In genomic region chr7:117830422-117830954, GRCh38 we compare ENCODE assay signal across 19 cellular contexts. TPM values are rescaled to one million over a fixed set of nuclear protein-coding genes. Genes with fewer than 3 reads are reported as not detected.
DNase-seq lines count a peak whose midpoint lies in the region; ATAC-seq, FAIRE-seq and TF ChIP-seq lines count a peak whose summit lies in the region.
"Had no signal": no experiment of that assay in that cellular context is flagged by ENCODE, and none has a peak within 500 bp of the region (broad histone marks: within the 10 kb centered on the region; RNA-seq: fewer than 3 reads in every experiment).

No MANE protein-coding gene starts in this region.

- H3K9me3 ChIP-seq in A549: no peaks in the 10 kb centered on the region
- no peaks in the 10 kb centered on the region for H3K9me3 ChIP-seq in prostate gland
- no peaks in the 10 kb centered on the region for H3K9me3 ChIP-seq in WERI-Rb-1 (ENCODE audit: severe bottlenecking)

- TF ChIP-seq RAD21 in A549 (conservative IDR thresholded peaks at IDR 0.05 in 1 of 2, IDR thresholded peaks at IDR 0.05 in 1 of 2): no peak

- H3K27me3 ChIP-seq in prostate gland (replicated peaks; ENCODE audit: insufficient read depth): no peaks in the 10 kb centered on the region
- peaks cover 32% of the 10 kb centered on the region for H3K27me3 ChIP-seq in WERI-Rb-1 (ENCODE audit: insufficient read depth, low read depth, severe bottlenecking)

- no peaks in the 10 kb centered on the region for H3K4me1 ChIP-seq in A549
- no peaks in the 10 kb centered on the region for H3K4me1 ChIP-seq in prostate gland (replicated peaks)

- WGBS in A549 (ENCODE audit: missing lambda C conversion rate): 8% methylated on average over 5 of the region's 5 CpGs
- WGBS in prostate gland: 33% methylated on average over 5 of the region's 5 CpGs

- DNase-seq in A549 (ENCODE audit: low read depth in 1 of 2, low spot score in 1 of 2): no peak
- DNase-seq in NCI-H2029 (lab: John Stamatoyannopoulos, UW): peak; percentile 67
- no peak for DNase-seq in left ventricle myocardium superior
- DNase-seq in prostate gland (ENCODE audit: low spot score): peak; percentile 37
- no peak for DNase-seq in SHP77 (lab: John Stamatoyannopoulos, UW)
- DNase-seq in WERI-Rb-1: no peak
- no peak for DNase-seq in NCI-H82 treated with DMSO at 0.1 percent for 48 hours (lab: John Stamatoyannopoulos, UW; ENCODE audit: unreplicated experiment)
- no peak for DNase-seq in SKM-1 (lab: John Stamatoyannopoulos, UW; ENCODE audit: unreplicated experiment)
- DNase-seq: activated CD4-positive, alpha-beta T cell treated with anti-CD3 and anti-CD28 coated beads, Interleukin-2, amount 50 U/mL, for 1 hour; foreskin fibroblast; immature natural killer cell; naive B cell; NCI-H1092 treated with DMSO at 0.1 percent for 48 hours; NCI-H526; RPMI8226; T1000; trophoblast cell had no signal

- intact Hi-C loops in left ventricle myocardium superior (cut with micrococcal nuclease) (no loop called here), prostate gland (cut with DNase I) (no loop called here)

- H3K27ac ChIP-seq in A549 (no peak overlapping the region), prostate gland (peak overlapping the region in 1 of 2 donors; percentile 9), WERI-Rb-1 (no peak overlapping the region)
- H3K27ac ChIP-seq: skin epidermis had no signal

- no peak for TF ChIP-seq CTCF in A549 (IDR thresholded peaks at IDR 0.05)
- TF ChIP-seq CTCF in prostate gland (IDR thresholded peaks at IDR 0.05): no peak
- no peak for TF ChIP-seq CTCF in WERI-Rb-1 (IDR thresholded peaks at IDR 0.05; ENCODE audit: low read depth, low read length)

- no peak for TF ChIP-seq EP300 in A549 (IDR thresholded peaks at IDR 0.05)

- ATAC-seq in A549 (no peak), left ventricle myocardium superior (peak; percentile 65)
- ATAC-seq: GM12878 had no signal

- no peak overlapping the region for H3K4me3 ChIP-seq in A549
- H3K4me3 ChIP-seq in prostate gland: no peak overlapping the region
- no peak overlapping the region for H3K4me3 ChIP-seq in WERI-Rb-1 (ENCODE audit: low read depth, low read length)
- H3K4me3 ChIP-seq: GM12878, skin epidermis had no signal

- no peaks in the 10 kb centered on the region for H3K36me3 ChIP-seq in prostate gland
- H3K36me3 ChIP-seq in WERI-Rb-1: no peaks in the 10 kb centered on the region

- TF ChIP-seq POLR2A in A549 (IDR thresholded peaks at IDR 0.05; ENCODE audit: low read length) (no peak), prostate gland (IDR thresholded peaks at IDR 0.05) (no peak)

- POLR2A ChIA-PET in A549 (lab: Yijun Ruan, JAX): no interaction called here

- H3K4me2 ChIP-seq in A549: 0 out of 3 replicates have a peak overlapping the region, but pooled peaks have one; percentile 9

- no peak for FAIRE-seq in A549 (lab: Jason Lieb, UNC)
- FAIRE-seq: GM12878 had no signal

- CTCF ChIA-PET in A549 (lab: Yijun Ruan, JAX): interaction anchor here (0.6 to 0.9 kb wide), 3 partner anchors 14 to 19 kb away, joined by 3 read pairs; no protein-coding TSS in a partner anchor

TF ChIP-seq in A549, 52 proteins besides CTCF, POLR2A, EP300 and RAD21:
- TF ChIP-seq RARB (CRISPR knock-in tag; IDR thresholded peaks at IDR 0.05) (no peak), SMC3 (IDR thresholded peaks at IDR 0.05) (no peak), CBX8 (IDR thresholded peaks at IDR 0.05) (no peak), HES2 (IDR thresholded peaks at IDR 0.05) (no peak)

RNA-seq across cellular contexts. Expression of gene CTTNBP2, which starts 42.8 kb away (rescaled TPM):
- polyA plus RNA-seq in A549 (2011; rRNA removed): 0.18 and 0.26 TPM in 2 replicates
- polyA plus RNA-seq in A549 (2012; cell fraction: cytosol; rRNA removed): 0.03 and 0.05 TPM in 2 replicates
- polyA plus RNA-seq in A549 (2012; cell fraction: nucleus; rRNA removed): 0.05 and 0.11 TPM in 2 replicates
- polyA plus RNA-seq in A549 (2017; fragmentation: RNase III; extraction: RNeasy Plus Mini Kit Qiagen cat#74134 plus additional on column Dnase treatment): 0.21 to 0.33 TPM (median 0.25 TPM) in 3 replicates
- 0.21 and 0.88 TPM in 2 replicates for polyA minus RNA-seq in A549 (2011; rRNA and poly(A)+ RNA removed)
- 0.77 TPM for total RNA-seq in left ventricle myocardium superior
- total RNA-seq in prostate gland: 1 to 10 TPM; 5.7 to 8.3 TPM
- total RNA-seq: GM12878 had no signal
- polyA plus RNA-seq: immature natural killer cell had no signal

Comparison
In these comparisons a context has a peak if more than half of its experiments do, and no peak if none do; other contexts are left out.
1. DNase-seq: peak in NCI-H2029 (single experiment) and prostate gland (single experiment); none in A549 (0 of 2), left ventricle myocardium superior (single experiment), SHP77 (0 of 2), WERI-Rb-1 (single experiment), NCI-H82 treated with DMSO at 0.1 percent for 48 hours (single experiment) and SKM-1 (single experiment).